In the genomic region with DNA sequence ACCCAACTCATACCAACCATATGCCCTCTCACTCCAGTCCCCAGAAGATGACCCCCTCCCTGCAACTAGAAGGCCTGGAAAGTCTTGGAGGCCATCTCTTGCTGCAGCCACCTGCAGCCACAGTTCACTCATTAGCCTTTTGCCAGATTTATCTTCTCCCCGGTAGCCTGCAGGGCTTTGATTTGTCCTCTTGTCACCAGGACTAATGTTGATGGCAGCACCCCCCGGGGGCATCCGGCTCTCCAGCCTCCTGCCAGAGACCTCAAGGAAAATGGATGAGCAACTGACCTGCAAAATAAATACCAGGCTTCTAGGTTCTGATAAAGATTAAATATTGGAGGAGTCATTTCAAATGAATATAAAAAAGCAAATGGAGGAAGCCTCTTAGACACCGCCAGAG, we compare ENCODE assay signal across 25 cellular contexts.
DNase-seq lines count a peak whose midpoint lies in the region; ATAC-seq, FAIRE-seq and TF ChIP-seq lines count a peak whose summit lies in the region.
"Had no signal": no experiment of that assay in that cellular context is flagged by ENCODE, and none has a peak within 500 bp of the region (broad histone marks: within the 10 kb centered on the region; RNA-seq: fewer than 3 reads in every experiment).

No MANE protein-coding gene starts in this region.

- TF ChIP-seq CTCF in kidney (IDR thresholded peaks at IDR 0.05; ENCODE audit: borderline replicate concordance, extremely low read depth, insufficient read depth) (no peak), upper lobe of right lung (IDR thresholded peaks at IDR 0.05) (no peak), natural killer cell (IDR thresholded peaks at IDR 0.05) (no peak)

- no peak overlapping the region for H3K27ac Mint-ChIP-seq in natural killer cell
- H3K27ac Mint-ChIP-seq: B cell; CD4-positive, CD25-positive, alpha-beta regulatory T cell; CD8-positive, alpha-beta memory T cell; IgD-negative memory B cell had no signal

- no peaks in the 10 kb centered on the region for H3K4me1 Mint-ChIP-seq in natural killer cell
- H3K4me1 Mint-ChIP-seq: B cell; CD4-positive, CD25-positive, alpha-beta regulatory T cell; CD8-positive, alpha-beta memory T cell; IgD-negative memory B cell had no signal

- H3K36me3 Mint-ChIP-seq in natural killer cell = no peaks in the 10 kb centered on the region
- H3K36me3 Mint-ChIP-seq: CD4-positive, CD25-positive, alpha-beta regulatory T cell; IgD-negative memory B cell had no signal

- H3K4me2 ChIP-seq in mesendoderm (ENCODE audit: low read length) = no peak overlapping the region

- H3K9ac ChIP-seq in kidney (ENCODE audit: low read length in 2 of 2) (no peak overlapping the region), mesendoderm (ENCODE audit: low read length) (no peak overlapping the region)

- H4K8ac ChIP-seq in mesendoderm (ENCODE audit: low read depth, low read length) = no peak overlapping the region

- H3K4me1 ChIP-seq in kidney (ENCODE audit: control insufficient read depth in 1 of 2, insufficient read depth in 1 of 2, low read depth in 1 of 2, low read length in 2 of 2) (no peaks in the 10 kb centered on the region), upper lobe of right lung (no peaks in the 10 kb centered on the region), mesendoderm (ENCODE audit: control insufficient read depth, low read depth, low read length) (no peaks in the 10 kb centered on the region)

- H3K9me3 ChIP-seq in kidney (ENCODE audit: control insufficient read depth in 1 of 2, low read length in 2 of 2) (no peaks in the 10 kb centered on the region), upper lobe of right lung (no peaks in the 10 kb centered on the region)

- no peak overlapping the region for H2BK120ac ChIP-seq in mesendoderm (ENCODE audit: low read depth, low read length)

- no peaks in the 10 kb centered on the region for H3K9me3 Mint-ChIP-seq in natural killer cell
- H3K9me3 Mint-ChIP-seq: CD8-positive, alpha-beta memory T cell had no signal

- intact Hi-C loops in kidney (cut with DNase I) (no loop called here), upper lobe of right lung (cut with DNase I) (no loop called here), natural killer cell (cut with micrococcal nuclease) (no loop called here)

- ATAC-seq in upper lobe of right lung (no peak), natural killer cell (no peak), HG03095 (IDR thresholded peaks at IDR 0.05; ENCODE audit: unreplicated experiment) (no peak)
- ATAC-seq: HCT116, HepG2 had no signal

- H3K4me3 ChIP-seq in kidney (ENCODE audit: low read length in 2 of 2) (no peak overlapping the region), upper lobe of right lung (no peak overlapping the region), mesendoderm (ENCODE audit: low read length) (no peak overlapping the region)

- H2AK5ac ChIP-seq in mesendoderm (ENCODE audit: low read length) = no peak overlapping the region

- H3K4ac ChIP-seq in mesendoderm (ENCODE audit: low read depth, low read length) = no peak overlapping the region

- no peak overlapping the region for H3K27ac ChIP-seq in kidney (ENCODE audit: low read depth in 2 of 2, low read length in 2 of 2)
- H3K27ac ChIP-seq in upper lobe of right lung = no peak overlapping the region
- H3K27ac ChIP-seq in mesendoderm (ENCODE audit: low read depth, low read length) = no peak overlapping the region

- H4K5ac ChIP-seq in mesendoderm (ENCODE audit: low read length) = no peak overlapping the region

- no peak for FAIRE-seq in kidney (lab: Jason Lieb, UNC)
- FAIRE-seq: GM12892, GM18507, HepG2 had no signal

- H3K23ac ChIP-seq in mesendoderm (ENCODE audit: low read length) = no peak overlapping the region

- peaks cover 14 to 15% of the 10 kb centered on the region in 2 donors for H3K27me3 Mint-ChIP-seq in natural killer cell (ENCODE audit: low read depth in 2 of 2)

- no peak overlapping the region for H2BK15ac ChIP-seq in mesendoderm (replicated peaks; ENCODE audit: low read depth)

- no peak overlapping the region for H3K4me3 Mint-ChIP-seq in natural killer cell
- H3K4me3 Mint-ChIP-seq: B cell; CD8-positive, alpha-beta memory T cell; IgD-negative memory B cell had no signal

- H3K18ac ChIP-seq in mesendoderm (ENCODE audit: low read length) = no peak overlapping the region

- H3K79me2 ChIP-seq in mesendoderm (ENCODE audit: control insufficient read depth, insufficient read depth, low read length) = no peaks in the 10 kb centered on the region

- no CpG with 5 or more reads among the region's 4 CpGs for WGBS in mesendoderm (ENCODE audit: extremely low coverage, insufficient coverage, low lambda C conversion rate)

- H3K36me3 ChIP-seq in kidney (ENCODE audit: control insufficient read depth in 1 of 2, insufficient read depth in 2 of 2, low read length in 2 of 2) (no peaks in the 10 kb centered on the region), upper lobe of right lung (no peaks in the 10 kb centered on the region), mesendoderm (ENCODE audit: control insufficient read depth, insufficient read depth, low read length) (no peaks in the 10 kb centered on the region)

- H3K56ac ChIP-seq in mesendoderm (ENCODE audit: low read length) = no peak overlapping the region

- H3K79me1 ChIP-seq in mesendoderm (ENCODE audit: low read length) = no peaks in the 10 kb centered on the region

- peak; percentile 47 for DNase-seq in ELF-1 (ENCODE audit: low read depth, low spot score)
- peak; percentile 71 for DNase-seq in NCI-H146 treated with DMSO at 0.1 percent for 48 hours (lab: John Stamatoyannopoulos, UW; ENCODE audit: unreplicated experiment)
- DNase-seq in kidney = peak; percentile 29
- DNase-seq in upper lobe of right lung = peak; percentile 22
- DNase-seq in natural killer cell = no peak
- DNase-seq in mesendoderm = no peak
- DNase-seq: 8988T; CD4-positive, CD25-positive, alpha-beta regulatory T cell; CD8-positive, alpha-beta memory T cell; COR-L47; DMS 273 treated with DMSO at 0.1 percent for 48 hours; DMS53; DND-41; EL; GDM1; GOT3; H7; KBM-7 had no signal

- H3K27me3 ChIP-seq in upper lobe of right lung = no peaks in the 10 kb centered on the region
- H3K27me3 ChIP-seq in mesendoderm (ENCODE audit: insufficient read depth, low read length, poor library complexity) = no peaks in the 10 kb centered on the region

- no peak overlapping the region for H2BK5ac ChIP-seq in mesendoderm (ENCODE audit: low read length)

Comparison
In these comparisons a context has a peak if more than half of its experiments do, and no peak if none do; other contexts are left out.
1. DNase-seq: peak in ELF-1 (single experiment), NCI-H146 treated with DMSO at 0.1 percent for 48 hours (single experiment), kidney (single experiment) and upper lobe of right lung (single experiment); none in natural killer cell (single experiment) and mesendoderm (single experiment).